Comparison of ENCODE assay signal across 15 cellular contexts in the genomic region with DNA sequence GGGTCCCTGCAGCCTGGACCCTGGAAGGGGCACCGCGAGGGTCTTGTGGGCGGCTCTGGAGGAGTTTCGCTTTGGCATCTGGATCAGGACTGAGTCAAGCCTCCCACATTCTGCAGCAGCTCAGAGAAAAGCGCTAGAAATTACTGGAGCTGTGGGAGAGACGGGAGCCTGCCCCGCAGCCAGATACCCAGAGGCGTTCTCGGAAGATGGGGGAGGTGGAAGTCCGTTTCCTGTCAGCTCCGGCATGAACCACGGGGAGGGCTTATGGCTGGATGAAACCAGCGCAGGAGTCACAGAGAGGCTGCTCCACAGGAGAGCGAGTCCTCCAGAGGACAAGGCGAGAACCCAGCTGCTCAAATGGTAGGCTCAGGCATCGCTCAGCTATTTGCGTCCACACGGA.
DNase-seq lines count a peak whose midpoint lies in the region; ATAC-seq and TF ChIP-seq lines count a peak whose summit lies in the region.
"Had no signal": no experiment of that assay in that cellular context is flagged by ENCODE, and none has a peak within 500 bp of the region (broad histone marks: within the 10 kb centered on the region; RNA-seq: fewer than 3 reads in every experiment).

No MANE protein-coding gene starts in this region.

- peak; percentile 41 for ATAC-seq in GM23338

- 52 to 67% (median 59%) methylated on average over 18 of the region's 18 CpGs for WGBS in spleen, 5 donors

- H3K27me3 ChIP-seq in GM23338 (ENCODE audit: insufficient read depth) (no peaks in the 10 kb centered on the region), spleen (replicated peaks in 1 of 7) (peaks cover 0 to 39% (median 4%) of the 10 kb centered on the region in 7 donors), osteoblast (ENCODE audit: insufficient read depth, low read length) (no peaks in the 10 kb centered on the region)

- peaks cover 17% of the 10 kb centered on the region for H3K4me1 Mint-ChIP-seq in GM23338
- H3K4me1 Mint-ChIP-seq: CD4-positive, alpha-beta memory T cell had no signal

- intact Hi-C loops in spleen (cut with DNase I; ENCODE audit: low total_unique reads): loop anchor here (10.0 kb wide), 1 partner anchor 68 kb away; no protein-coding TSS in a partner anchor

- H3K79me2 ChIP-seq in GM23338 (replicated peaks; ENCODE audit: insufficient read depth) (no peaks in the 10 kb centered on the region), osteoblast (ENCODE audit: insufficient read depth, low read length) (no peaks in the 10 kb centered on the region)

- no peaks in the 10 kb centered on the region for H3K9me3 Mint-ChIP-seq in GM23338
- H3K9me3 Mint-ChIP-seq: H9 had no signal

- DNase-seq in GM23338 (ENCODE audit: low spot score) (peak; percentile 51), UCSD-AML1 (lab: John Stamatoyannopoulos, UW; ENCODE audit: unreplicated experiment) (peak; percentile 24), middle frontal gyrus (ENCODE audit: extremely low spot score, low spot score) (peak; percentile 36), spleen (no peak), osteoblast (ENCODE audit: insufficient read length, low spot score, missing footprints) (no peak), OCI-M2 (lab: John Stamatoyannopoulos, UW; ENCODE audit: unreplicated experiment) (no peak), DMS79 treated with DMSO at 0.1 percent for 48 hours (lab: John Stamatoyannopoulos, UW) (no peak)
- DNase-seq: BE2C; CD4-positive, alpha-beta memory T cell; H9; Karpas-422; NCI-H1436; NCI-H2227 treated with DMSO at 0.1 percent for 48 hours; NCI-H524 treated with DMSO at 0.1 percent for 48 hours; PC-9 had no signal

- TF ChIP-seq CTCF in GM23338 (conservative IDR thresholded peaks at IDR 0.05; ENCODE audit: low read depth in 2 of 2) (no peak), spleen (IDR thresholded peaks at IDR 0.05 in 8 of 11, conservative IDR thresholded peaks at IDR 0.05 in 3 of 11) (no peak), osteoblast (IDR thresholded peaks at IDR 0.05; ENCODE audit: extremely low read depth, low read depth, low read length) (no peak)

- H3K4me1 ChIP-seq in GM23338 (ENCODE audit: insufficient read depth) (peaks cover 12% of the 10 kb centered on the region), spleen (no peaks in the 10 kb centered on the region), osteoblast (ENCODE audit: insufficient read depth, low read length) (no peaks in the 10 kb centered on the region)
- H3K4me1 ChIP-seq: BE2C had no signal

- no peak overlapping the region for H3K4me3 ChIP-seq in GM23338
- H3K4me3 ChIP-seq in spleen: no peak overlapping the region
- H3K4me3 ChIP-seq in osteoblast (ENCODE audit: insufficient read depth, low read length): no peak overlapping the region
- H3K4me3 ChIP-seq: PC-9 had no signal

- no peak overlapping the region for H3K27ac Mint-ChIP-seq in GM23338
- H3K27ac Mint-ChIP-seq: CD4-positive, alpha-beta memory T cell; H9 had no signal

- H3K4me3 Mint-ChIP-seq in GM23338: no peak overlapping the region
- H3K4me3 Mint-ChIP-seq: CD4-positive, alpha-beta memory T cell; H9 had no signal

- no peaks in the 10 kb centered on the region for H3K36me3 ChIP-seq in GM23338 (ENCODE audit: insufficient read depth)
- H3K36me3 ChIP-seq in spleen: no peaks in the 10 kb centered on the region
- H3K36me3 ChIP-seq in osteoblast (ENCODE audit: insufficient read depth, low read length): no peaks in the 10 kb centered on the region
- H3K36me3 ChIP-seq: BE2C had no signal

- no peak for TF ChIP-seq POLR2A in spleen (IDR thresholded peaks at IDR 0.05)

- H3K4me2 ChIP-seq in GM23338 (0 out of 2 replicates have a peak overlapping the region, but pooled peaks have one; percentile 28), osteoblast (ENCODE audit: insufficient read depth, low read length) (no peak overlapping the region)
- H3K4me2 ChIP-seq: PC-9 had no signal

- H3K27me3 Mint-ChIP-seq in GM23338 (ENCODE audit: insufficient read depth, low read depth, poor library complexity): no peaks in the 10 kb centered on the region

- H3K9me2 ChIP-seq in GM23338 (ENCODE audit: insufficient read depth): no peaks in the 10 kb centered on the region

- H3K36me3 Mint-ChIP-seq in GM23338 (ENCODE audit: low read depth): no peaks in the 10 kb centered on the region
- H3K36me3 Mint-ChIP-seq: CD4-positive, alpha-beta memory T cell had no signal

- H3F3A ChIP-seq in GM23338 (replicated peaks; ENCODE audit: low read depth): no peaks in the 10 kb centered on the region

- H3K9me3 ChIP-seq in spleen (no peaks in the 10 kb centered on the region), osteoblast (ENCODE audit: low read depth, low read length) (no peaks in the 10 kb centered on the region)
- H3K9me3 ChIP-seq: BE2C had no signal

- no peaks in the 10 kb centered on the region for H4K20me1 ChIP-seq in GM23338 (replicated peaks; ENCODE audit: insufficient read depth)
- no peaks in the 10 kb centered on the region for H4K20me1 ChIP-seq in osteoblast (ENCODE audit: insufficient read depth, low read length)

- H3K27ac ChIP-seq in GM23338 (ENCODE audit: low read depth): no peak overlapping the region
- peak overlapping the region in 5 of 8 donors; percentile 18 to 51 (median 22) for H3K27ac ChIP-seq in spleen
- H3K27ac ChIP-seq in osteoblast (ENCODE audit: low read depth, low read length): no peak overlapping the region
- H3K27ac ChIP-seq: PC-9 had no signal

- H2AFZ ChIP-seq in GM23338: no peak overlapping the region
- no peak overlapping the region for H2AFZ ChIP-seq in osteoblast (ENCODE audit: low read length)
- H2AFZ ChIP-seq: PC-9 had no signal

TF ChIP-seq in GM23338, 12 proteins besides CTCF, POLR2A, EP300 and RAD21:
- TF ChIP-seq NANOG (IDR thresholded peaks at IDR 0.05; ENCODE audit: borderline replicate concordance): no peak
- no peak for TF ChIP-seq POLR2AphosphoS5 (IDR thresholded peaks at IDR 0.05; ENCODE audit: low read depth)

Comparison
In these comparisons a context has a peak if more than half of its experiments do, and no peak if none do; other contexts are left out.
1. DNase-seq: peak in GM23338 (single experiment), UCSD-AML1 (single experiment) and middle frontal gyrus (single experiment); none in spleen (single experiment), osteoblast (single experiment), OCI-M2 (single experiment) and DMS79 treated with DMSO at 0.1 percent for 48 hours (single experiment).
2. H3K27ac ChIP-seq: peak in spleen (5 of 8); none in GM23338 (single experiment) and osteoblast (single experiment).